ENCODE assay signal across 12 cellular contexts in genomic region chr3:180626844-180627243, GRCh38.
DNase-seq lines count a peak whose midpoint lies in the region; ATAC-seq lines count a peak whose summit lies in the region.
"Had no signal": no experiment of that assay in that cellular context is flagged by ENCODE, and none has a peak within 500 bp of the region (broad histone marks: within the 10 kb centered on the region; RNA-seq: fewer than 3 reads in every experiment).

No MANE protein-coding gene starts in this region.

- ATAC-seq in GM18511 (IDR thresholded peaks at IDR 0.05; ENCODE audit: unreplicated experiment) (peak; percentile 96), GM19463 (IDR thresholded peaks at IDR 0.05; ENCODE audit: unreplicated experiment) (peak; percentile 93), HG02852 (IDR thresholded peaks at IDR 0.05; ENCODE audit: unreplicated experiment) (peak; percentile 97), HG03457 (IDR thresholded peaks at IDR 0.05; ENCODE audit: unreplicated experiment) (peak; percentile 95)

- no peak for DNase-seq in stimulated activated CD4-positive, alpha-beta T cell treated with anti-CD3 and anti-CD28 coated beads, Interleukin-15, amount 100 ng/mL, for 24 hours
- no peak for DNase-seq in activated CD4-positive, alpha-beta T cell treated with anti-CD3 and anti-CD28 coated beads for 1 hour
- DNase-seq in NCI-H1436 treated with DMSO at 0.1 percent for 48 hours (lab: John Stamatoyannopoulos, UW) (no peak), NCI-H2196 (lab: John Stamatoyannopoulos, UW; ENCODE audit: unreplicated experiment) (no peak)
- DNase-seq: activated CD4-positive, CD25-positive, alpha-beta regulatory T cell; midbrain; NCI-H524; SIG-M5 had no signal
